In the genomic region with DNA sequence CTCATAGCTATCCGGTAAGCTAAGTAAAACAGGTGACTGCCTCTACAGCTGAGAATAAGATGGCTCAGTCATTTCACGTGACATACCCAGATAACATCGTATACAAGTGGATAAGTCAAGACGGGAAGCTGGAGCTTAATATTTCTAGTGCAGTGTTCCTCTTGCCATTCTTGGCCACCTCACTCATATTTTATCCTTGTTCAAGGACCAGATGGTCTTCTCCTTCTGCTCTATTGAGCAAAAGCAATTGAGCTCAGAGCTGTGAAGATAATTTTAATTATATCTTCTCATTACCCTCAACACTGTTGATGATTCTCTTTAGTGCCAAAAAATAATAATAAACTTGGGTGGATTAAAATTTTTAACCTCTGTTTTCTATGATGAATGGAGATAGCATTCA, we compare ENCODE assay signal across 17 cellular contexts.
"Had no signal": no experiment of that assay in that cellular context is flagged by ENCODE, and none has a peak within 500 bp of the region (broad histone marks: within the 10 kb centered on the region; RNA-seq: fewer than 3 reads in every experiment).

No MANE protein-coding gene starts in this region.

- ATAC-seq: K562 had no signal

- H3K27ac ChIP-seq: KMS-11, SJSA1, SK-N-MC had no signal

- DNase-seq: Kasumi-1, MM.1S, NCI-H1092 treated with DMSO at 0.1 percent for 48 hours, NCI-H1436, NCI-H1930, NCI-H2081, NCI-H2107, NCI-H510A treated with DMSO at 0.1 percent for 48 hours, NCI-H69, NCI-H774, Right ventricle myocardium superior, RPMI8226, SIG-M5 had no signal

- H3K27me3 ChIP-seq: SJSA1 had no signal

- H3K4me1 ChIP-seq: SJSA1 had no signal
